ENCODE assay signal across 13 cellular contexts in the genomic region with DNA sequence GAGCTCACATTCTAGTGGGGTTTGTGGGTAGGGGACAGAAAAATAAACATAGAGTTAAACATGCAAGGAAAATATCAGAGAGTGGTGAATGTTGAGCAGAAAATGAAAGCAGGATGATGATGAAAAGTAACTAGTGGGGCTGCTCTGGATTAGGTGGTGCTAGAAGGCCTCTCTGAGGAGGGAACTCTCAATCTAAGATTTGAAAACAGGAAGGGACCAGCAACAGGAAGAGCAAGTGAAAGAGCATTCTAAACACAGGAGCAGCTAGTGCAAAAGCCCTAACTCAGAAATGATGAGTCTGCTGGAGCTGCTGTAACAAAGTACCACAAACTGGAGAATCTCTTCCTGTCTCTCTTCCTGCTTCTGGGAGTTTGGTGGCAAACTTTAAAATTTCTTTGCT.
DNase-seq lines count a peak whose midpoint lies in the region; ATAC-seq lines count a peak whose summit lies in the region.
"Had no signal": no experiment of that assay in that cellular context is flagged by ENCODE, and none has a peak within 500 bp of the region (broad histone marks: within the 10 kb centered on the region; RNA-seq: fewer than 3 reads in every experiment).

No MANE protein-coding gene starts in this region.

- no peak overlapping the region for H3K27ac Mint-ChIP-seq in activated CD4-positive, alpha-beta memory T cell treated with anti-CD3 and anti-CD28 coated beads for 36 hours
- no peak overlapping the region for H3K27ac Mint-ChIP-seq in natural killer cell treated with Interleukin-12 subunit alpha and Interleukin-12 subunit beta and Interleukin-15 and Interleukin-18, amount 100 ng/mL, for 72 hours
- H3K27ac Mint-ChIP-seq: B cell, endodermal cell had no signal

- peak; percentile 71 for ATAC-seq in GM18511 (IDR thresholded peaks at IDR 0.05; ENCODE audit: unreplicated experiment)
- peak; percentile 80 for ATAC-seq in GM21528 (IDR thresholded peaks at IDR 0.05; ENCODE audit: low FRiP score, unreplicated experiment)
- peak; percentile 63 for ATAC-seq in HG03159 (IDR thresholded peaks at IDR 0.05; ENCODE audit: unreplicated experiment)
- ATAC-seq in natural killer cell treated with Interleukin-12 subunit alpha and Interleukin-12 subunit beta and Interleukin-15 and Interleukin-18, amount 100 ng/mL, for 72 hours, result no peak
- no peak for ATAC-seq in HG03097 (IDR thresholded peaks at IDR 0.05; ENCODE audit: low FRiP score, unreplicated experiment)

- peak; percentile 48 for DNase-seq in astrocyte of the hippocampus (ENCODE audit: low read depth, low spot score)
- no peak for DNase-seq in activated CD4-positive, alpha-beta memory T cell treated with anti-CD3 and anti-CD28 coated beads for 36 hours
- no peak for DNase-seq in activated CD4-positive, alpha-beta T cell treated with anti-CD3 and anti-CD28 coated beads, Interleukin-2, amount 50 U/mL, for 1 hour
- DNase-seq in natural killer cell treated with Interleukin-12 subunit alpha and Interleukin-12 subunit beta and Interleukin-15 and Interleukin-18, amount 100 ng/mL, for 72 hours (ENCODE audit: low spot score), result no peak
- DNase-seq: endodermal cell, hippocampal formation, mesendoderm, Peyer's patch had no signal

- H3K4me3 Mint-ChIP-seq in activated CD4-positive, alpha-beta memory T cell treated with anti-CD3 and anti-CD28 coated beads for 36 hours, result no peak overlapping the region
- H3K4me3 Mint-ChIP-seq in natural killer cell treated with Interleukin-12 subunit alpha and Interleukin-12 subunit beta and Interleukin-15 and Interleukin-18, amount 100 ng/mL, for 72 hours, result no peak overlapping the region
- H3K4me3 Mint-ChIP-seq: B cell, endodermal cell had no signal

- intact Hi-C loops in activated CD4-positive, alpha-beta memory T cell treated with anti-CD3 and anti-CD28 coated beads for 36 hours (cut with micrococcal nuclease), result no loop called here

- POLR2A ChIA-PET in activated CD4-positive, alpha-beta memory T cell treated with anti-CD3 and anti-CD28 coated beads for 36 hours (lab: Charles Lee), result no interaction called here

- H3K9me3 Mint-ChIP-seq in activated CD4-positive, alpha-beta memory T cell treated with anti-CD3 and anti-CD28 coated beads for 36 hours, result no peaks in the 10 kb centered on the region
- peaks cover 10% of the 10 kb centered on the region for H3K9me3 Mint-ChIP-seq in natural killer cell treated with Interleukin-12 subunit alpha and Interleukin-12 subunit beta and Interleukin-15 and Interleukin-18, amount 100 ng/mL, for 72 hours
- H3K9me3 Mint-ChIP-seq: endodermal cell had no signal

- no peaks in the 10 kb centered on the region for H3K27me3 Mint-ChIP-seq in activated CD4-positive, alpha-beta memory T cell treated with anti-CD3 and anti-CD28 coated beads for 36 hours
- H3K27me3 Mint-ChIP-seq in natural killer cell treated with Interleukin-12 subunit alpha and Interleukin-12 subunit beta and Interleukin-15 and Interleukin-18, amount 100 ng/mL, for 72 hours, result no peaks in the 10 kb centered on the region
- H3K27me3 Mint-ChIP-seq: B cell had no signal

- CTCF ChIA-PET in activated CD4-positive, alpha-beta memory T cell treated with anti-CD3 and anti-CD28 coated beads for 36 hours (lab: Charles Lee), result interaction anchor here (0.7 kb wide), 1 partner anchor 10 kb away, joined by 3 read pairs; no protein-coding TSS in a partner anchor

- no peaks in the 10 kb centered on the region for H3K36me3 Mint-ChIP-seq in activated CD4-positive, alpha-beta memory T cell treated with anti-CD3 and anti-CD28 coated beads for 36 hours
- peaks cover 5% of the 10 kb centered on the region for H3K36me3 Mint-ChIP-seq in natural killer cell treated with Interleukin-12 subunit alpha and Interleukin-12 subunit beta and Interleukin-15 and Interleukin-18, amount 100 ng/mL, for 72 hours

- no peaks in the 10 kb centered on the region for H3K4me1 Mint-ChIP-seq in activated CD4-positive, alpha-beta memory T cell treated with anti-CD3 and anti-CD28 coated beads for 36 hours (ENCODE audit: low read depth)
- no peaks in the 10 kb centered on the region for H3K4me1 Mint-ChIP-seq in natural killer cell treated with Interleukin-12 subunit alpha and Interleukin-12 subunit beta and Interleukin-15 and Interleukin-18, amount 100 ng/mL, for 72 hours (ENCODE audit: low read depth in 2 of 2)
- H3K4me1 Mint-ChIP-seq: B cell had no signal

Comparison
In these comparisons a context has a peak if more than half of its experiments do, and no peak if none do; other contexts are left out.
1. ATAC-seq: peak in GM18511 (single experiment), GM21528 (single experiment) and HG03159 (single experiment); none in natural killer cell treated with Interleukin-12 subunit alpha and Interleukin-12 subunit beta and Interleukin-15 and Interleukin-18, amount 100 ng/mL, for 72 hours (0 of 2) and HG03097 (single experiment).